Comparison of ENCODE assay signal across 16 cellular contexts in the genomic region with DNA sequence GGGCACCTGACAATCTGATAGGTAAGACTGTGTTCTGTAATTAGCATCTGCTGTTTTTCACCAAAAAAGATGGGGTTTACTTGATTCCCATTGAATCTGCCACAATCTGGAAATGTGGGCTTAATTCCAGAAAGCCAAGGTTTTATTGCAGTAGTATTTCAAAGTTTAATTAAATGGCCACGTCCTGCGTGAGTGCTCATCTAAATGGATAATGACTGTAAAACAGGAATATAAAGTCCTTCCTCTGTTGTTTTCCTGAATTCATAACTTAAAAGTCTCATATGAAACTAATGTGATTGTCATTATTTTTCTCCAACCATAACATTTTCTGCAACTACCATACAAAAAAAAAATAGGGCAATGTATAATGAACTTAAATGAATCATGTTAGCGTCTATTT. TPM values are rescaled to one million over a fixed set of nuclear protein-coding genes. Genes with fewer than 3 reads are reported as not detected.
DNase-seq lines count a peak whose midpoint lies in the region; ATAC-seq, FAIRE-seq and TF ChIP-seq lines count a peak whose summit lies in the region.
"Had no signal": no experiment of that assay in that cellular context is flagged by ENCODE, and none has a peak within 500 bp of the region (broad histone marks: within the 10 kb centered on the region; RNA-seq: fewer than 3 reads in every experiment).

No MANE protein-coding gene starts in this region.

- H4K20me1 ChIP-seq in HepG2 (ENCODE audit: insufficient read depth, low read length) (no peaks in the 10 kb centered on the region), OCI-LY1 (ENCODE audit: insufficient read depth, low read length) (no peaks in the 10 kb centered on the region)

- ATAC-seq in HepG2, result no peak
- ATAC-seq in right lobe of liver, result no peak
- ATAC-seq in central memory CD8-positive, alpha-beta T cell (replicated peaks; ENCODE audit: extremely low read depth, poor library complexity, severe bottlenecking), result no peak
- ATAC-seq in GM18517 (IDR thresholded peaks at IDR 0.05; ENCODE audit: unreplicated experiment), result no peak
- ATAC-seq: body of pancreas, left colon had no signal

- TF ChIP-seq RAD21 in HepG2 (CRISPR knock-in tag; IDR thresholded peaks at IDR 0.05), result no peak

- no peaks in the 10 kb centered on the region for H3K9me2 ChIP-seq in OCI-LY1 (ENCODE audit: low read depth, low read length)

- peak overlapping the region; percentile 95 for H3K4me3 Mint-ChIP-seq in central memory CD8-positive, alpha-beta T cell

- 92% methylated on average over 3 of the region's 3 CpGs for WGBS in HepG2 (ENCODE audit: low lambda C conversion rate)
- WGBS in right lobe of liver (ENCODE audit: insufficient coverage, low coverage, low lambda C conversion rate, missing lambda C conversion rate), result 70% methylated on average over 3 of the region's 3 CpGs

- H3K36me3 ChIP-seq in HepG2 (replicated peaks in 1 of 2; ENCODE audit: control insufficient read depth in 1 of 2, insufficient read depth in 2 of 2, low read length in 2 of 2), result peaks cover 2 to 19% of the 10 kb centered on the region in 2 experiments; a peak in 3 of 5 replicates
- peaks cover 0 to 18% (median 3%) of the 10 kb centered on the region in 4 donors for H3K36me3 ChIP-seq in right lobe of liver
- peaks cover 44% of the 10 kb centered on the region for H3K36me3 ChIP-seq in OCI-LY1 (ENCODE audit: insufficient read depth, low read length)

- H3K4me1 Mint-ChIP-seq in central memory CD8-positive, alpha-beta T cell, result peaks cover 34% of the 10 kb centered on the region

- no peak overlapping the region for H3K4me3 ChIP-seq in HepG2 (replicated peaks in 1 of 3; ENCODE audit: insufficient read depth in 1 of 3, low read depth in 2 of 3, low read length in 3 of 3)
- H3K4me3 ChIP-seq in right lobe of liver, result no peak overlapping the region
- H3K4me3 ChIP-seq in OCI-LY1 (ENCODE audit: low read depth, low read length, poor library complexity, severe bottlenecking), result no peak overlapping the region
- H3K4me3 ChIP-seq: body of pancreas had no signal

- H3K79me2 ChIP-seq in HepG2 (ENCODE audit: insufficient read depth, low read length) (peaks cover 4% of the 10 kb centered on the region), OCI-LY1 (ENCODE audit: insufficient read depth, low read length) (0 out of 2 replicates have a peak, but pooled peaks cover 13% of the 10 kb centered on the region)
- H3K79me2 ChIP-seq: parathyroid adenoma had no signal

- TF ChIP-seq CTCF in HepG2 (CRISPR knock-in tag; IDR thresholded peaks at IDR 0.05) (no peak), right lobe of liver (IDR thresholded peaks at IDR 0.05) (no peak), OCI-LY1 (IDR thresholded peaks at IDR 0.05; ENCODE audit: low read length) (no peak)

- TF ChIP-seq POLR2A in HepG2 (IDR thresholded peaks at IDR 0.05; ENCODE audit: insufficient read depth in 1 of 2, low read depth in 2 of 2, low read length in 2 of 2) (no peak), right lobe of liver (IDR thresholded peaks at IDR 0.05) (no peak)

- H3K27me3 ChIP-seq in HepG2 (ENCODE audit: control insufficient read depth in 1 of 2, insufficient read depth in 2 of 2, low read length in 2 of 2) (no peaks in the 10 kb centered on the region), right lobe of liver (no peaks in the 10 kb centered on the region), OCI-LY1 (ENCODE audit: insufficient read depth, low read length) (no peaks in the 10 kb centered on the region)
- H3K27me3 ChIP-seq: body of pancreas had no signal

- DNase-seq in HepG2 (ENCODE audit: low spot score) (no peak), right lobe of liver (no peak), middle frontal gyrus (ENCODE audit: extremely low spot score, low spot score) (no peak), NAMALWA (ENCODE audit: low spot score) (no peak)
- DNase-seq in central memory CD8-positive, alpha-beta T cell (ENCODE audit: low spot score in 2 of 2), result no peak
- no peak for DNase-seq in activated CD4-positive, CD25-positive, alpha-beta regulatory T cell (lab: John Stamatoyannopoulos, UW)
- DNase-seq: body of pancreas, cortex of kidney, DMS 273 treated with DMSO at 0.1 percent for 48 hours, foreskin fibroblast, IMR-90, left colon had no signal

- peaks cover 30% of the 10 kb centered on the region for H3K36me3 Mint-ChIP-seq in central memory CD8-positive, alpha-beta T cell (ENCODE audit: insufficient read depth)

- H3F3A ChIP-seq in OCI-LY1 (ENCODE audit: insufficient read depth, low read length), result no peaks in the 10 kb centered on the region

- TF ChIP-seq EP300 in HepG2 (IDR thresholded peaks at IDR 0.05; ENCODE audit: low read depth in 2 of 2, low read length in 2 of 2) (no peak), HepG2 (CRISPR knock-in tag; IDR thresholded peaks at IDR 0.05; ENCODE audit: borderline replicate concordance) (no peak)

- peaks cover 24% of the 10 kb centered on the region for H3K4me1 ChIP-seq in HepG2 (ENCODE audit: insufficient read depth, low read length)
- peaks cover 0 to 17% (median 0%) of the 10 kb centered on the region in 4 donors for H3K4me1 ChIP-seq in right lobe of liver
- peaks cover 27% of the 10 kb centered on the region for H3K4me1 ChIP-seq in OCI-LY1 (ENCODE audit: insufficient read depth, low read length, severe bottlenecking)
- H3K4me1 ChIP-seq: parathyroid adenoma had no signal

- no peak overlapping the region for H2AFZ ChIP-seq in HepG2 (ENCODE audit: low read length)
- no peak overlapping the region for H2AFZ ChIP-seq in OCI-LY1 (ENCODE audit: low read length)
- H2AFZ ChIP-seq: parathyroid adenoma had no signal

- H3K9ac ChIP-seq in HepG2 (ENCODE audit: insufficient read depth, low read depth, low read length) (no peak overlapping the region), OCI-LY1 (ENCODE audit: low read length) (no peak overlapping the region; the same call in 1 of the 2 replicates)
- H3K9ac ChIP-seq: parathyroid adenoma had no signal

- no TSS peak for BruUV-seq in HepG2 (replicated peaks; lab: Mats Ljungman, UMichigan)

- no peak for FAIRE-seq in HepG2 (lab: Jason Lieb, UNC)
- FAIRE-seq: H1 had no signal

- H3K9me3 Mint-ChIP-seq in central memory CD8-positive, alpha-beta T cell, result no peaks in the 10 kb centered on the region

- H3K27me3 Mint-ChIP-seq in central memory CD8-positive, alpha-beta T cell, result no peaks in the 10 kb centered on the region

- in situ Hi-C loops in HepG2 (cut with HindIII; ENCODE audit: extremely low pct_ligation_motif_present, low pct_unique_long_range_greater_than_20kb), result no loop called here

- POLR2A ChIA-PET in HepG2 (lab: Yijun Ruan, JAX), result no interaction called here

- H3K9me3 ChIP-seq in HepG2 (ENCODE audit: low read length), result no peaks in the 10 kb centered on the region
- no peaks in the 10 kb centered on the region for H3K9me3 ChIP-seq in right lobe of liver
- no peaks in the 10 kb centered on the region for H3K9me3 ChIP-seq in OCI-LY1 (ENCODE audit: low read length)
- H3K9me3 ChIP-seq: body of pancreas had no signal

- 0 out of 2 replicates have a peak overlapping the region, but pooled peaks have one; percentile 29 for H3K4me2 ChIP-seq in HepG2 (ENCODE audit: low read depth, low read length)
- peak overlapping the region; percentile 94; the same call in 1 of the 2 replicates for H3K4me2 ChIP-seq in OCI-LY1 (ENCODE audit: low read length)

- intact Hi-C loops in HepG2 (cut with micrococcal nuclease; ENCODE audit: unreplicated experiment), result no loop called here
- intact Hi-C loops in right lobe of liver (cut with DNase I), result loop anchor here in 1 of 2 donors (10.0 kb wide), 1 partner anchor 56 kb away; no protein-coding TSS in a partner anchor

- CTCF ChIA-PET in HepG2 (lab: Yijun Ruan, JAX; ENCODE audit: low intra/inter-chr PET ratio, low total read pairs), result no interaction called here

- H3K27ac ChIP-seq in HepG2 (ENCODE audit: extremely low read length, insufficient read depth, low read length) (no peak overlapping the region), right lobe of liver (no peak overlapping the region), OCI-LY1 (ENCODE audit: low read depth, low read length, poor library complexity, severe bottlenecking) (no peak overlapping the region)
- H3K27ac ChIP-seq: body of pancreas, parathyroid adenoma had no signal

- H3K27ac Mint-ChIP-seq in central memory CD8-positive, alpha-beta T cell (ENCODE audit: low read depth), result no peak overlapping the region

TF ChIP-seq in HepG2, 621 proteins besides CTCF, POLR2A, EP300 and RAD21 (continues in another document):
- no peak for TF ChIP-seq KMT2A (CRISPR knock-in tag; IDR thresholded peaks at IDR 0.05)
- TF ChIP-seq, protein P1, sequence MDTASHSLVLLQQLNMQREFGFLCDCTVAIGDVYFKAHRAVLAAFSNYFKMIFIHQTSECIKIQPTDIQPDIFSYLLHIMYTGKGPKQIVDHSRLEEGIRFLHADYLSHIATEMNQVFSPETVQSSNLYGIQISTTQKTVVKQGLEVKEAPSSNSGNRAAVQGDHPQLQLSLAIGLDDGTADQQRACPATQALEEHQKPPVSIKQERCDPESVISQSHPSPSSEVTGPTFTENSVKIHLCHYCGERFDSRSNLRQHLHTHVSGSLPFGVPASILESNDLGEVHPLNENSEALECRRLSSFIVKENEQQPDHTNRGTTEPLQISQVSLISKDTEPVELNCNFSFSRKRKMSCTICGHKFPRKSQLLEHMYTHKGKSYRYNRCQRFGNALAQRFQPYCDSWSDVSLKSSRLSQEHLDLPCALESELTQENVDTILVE (CRISPR knock-in tag; IDR thresholded peaks at IDR 0.05), result no peak

RNA-seq across cellular contexts. Expression of gene PGM2, which starts 2.4 kb away (rescaled TPM):
- 36.9 and 64.5 TPM in 2 replicates for total RNA-seq in HepG2 (2016; rRNA removed; fragmentation: Illumina TruSeq; extraction: Trizol)
- total RNA-seq in HepG2 (2016; cell fraction: cytosol; rRNA removed; fragmentation: Illumina TruSeq; extraction: Trizol; ENCODE audit: low read depth), result 3.4 and 4.7 TPM in 2 replicates
- total RNA-seq in HepG2 (2016; cell fraction: insoluble cytoplasmic fraction; rRNA removed; fragmentation: Illumina TruSeq; extraction: Trizol), result 34.6 and 62.5 TPM in 2 replicates
- 9.2 and 9.7 TPM in 2 replicates for total RNA-seq in HepG2 (2016; cell fraction: membrane; rRNA removed; fragmentation: Illumina TruSeq; extraction: Trizol)
- total RNA-seq in HepG2 (2016; cell fraction: nucleus; rRNA removed; fragmentation: Illumina TruSeq; extraction: Trizol), result 21.9 and 23.0 TPM in 2 replicates
- polyA plus RNA-seq in HepG2 (2011; rRNA removed), result 10.8 and 14.6 TPM in 2 replicates
- polyA plus RNA-seq in HepG2 (2011; cell fraction: cytosol; rRNA removed), result 6.2 and 7.7 TPM in 2 replicates
- polyA plus RNA-seq in HepG2 (2011; cell fraction: nucleus; rRNA removed), result 12.1 and 12.7 TPM in 2 replicates
- 11.7 and 15.7 TPM in 2 replicates for polyA plus RNA-seq in HepG2 (2012)
- polyA plus RNA-seq in HepG2 (2016; cell fraction: cytosol; fragmentation: Illumina TruSeq; extraction: Trizol; ENCODE audit: low read depth), result 1.6 and 2.3 TPM in 2 replicates
- 53.5 and 54.3 TPM in 2 replicates for polyA plus RNA-seq in HepG2 (2016; cell fraction: insoluble cytoplasmic fraction; fragmentation: Illumina TruSeq; extraction: Trizol; ENCODE audit: low read depth)
- 4.2 and 6.1 TPM in 2 replicates for polyA plus RNA-seq in HepG2 (2016; cell fraction: membrane; fragmentation: Illumina TruSeq; extraction: Trizol; ENCODE audit: low read depth)
- polyA plus RNA-seq in HepG2 (2016; cell fraction: nucleus; fragmentation: Illumina TruSeq; extraction: Trizol; ENCODE audit: insufficient read depth, low read depth), result 26.3 and 26.8 TPM in 2 replicates
- polyA minus RNA-seq in HepG2 (2011; rRNA and poly(A)+ RNA removed; ENCODE audit: low replicate concordance), result 6.0 and 10.9 TPM in 2 replicates
- polyA minus RNA-seq in HepG2 (2011; cell fraction: cytosol; rRNA and poly(A)+ RNA removed), result 9.8 and 12.3 TPM in 2 replicates
- 15.3 and 15.8 TPM in 2 replicates for polyA minus RNA-seq in HepG2 (2011; cell fraction: nucleus; rRNA and poly(A)+ RNA removed)
- total RNA-seq in right lobe of liver, result 10 to 100 TPM in 2 of 6 experiments, 1 to 10 TPM in 4; 5.5 to 16.3 (median 7.3) TPM
